ENCODE assay signal across 22 cellular contexts in the genomic region with DNA sequence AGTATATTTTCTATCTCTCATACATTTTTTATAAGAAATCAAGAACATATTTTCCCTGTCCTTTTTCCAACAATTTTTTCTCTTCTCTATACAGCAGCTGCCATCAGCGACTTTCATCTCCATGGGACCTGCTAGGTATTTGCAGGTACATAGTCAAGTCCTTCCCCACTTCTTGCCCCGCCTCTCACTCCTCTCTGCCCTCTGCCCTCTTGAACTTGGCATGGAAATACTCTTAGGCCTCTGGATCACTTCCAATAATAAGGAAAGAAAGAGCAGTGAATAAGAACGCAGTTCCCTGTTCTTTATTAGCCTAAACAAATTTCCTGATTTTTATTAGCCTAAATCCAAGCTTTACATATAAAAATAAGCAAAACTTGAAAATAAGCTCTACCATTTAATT.
DNase-seq lines count a peak whose midpoint lies in the region; ATAC-seq, FAIRE-seq and TF ChIP-seq lines count a peak whose summit lies in the region.
"Had no signal": no experiment of that assay in that cellular context is flagged by ENCODE, and none has a peak within 500 bp of the region (broad histone marks: within the 10 kb centered on the region; RNA-seq: fewer than 3 reads in every experiment).

No MANE protein-coding gene starts in this region.

- no peaks in the 10 kb centered on the region for H3K27me3 ChIP-seq in colonic mucosa
- H3K27me3 ChIP-seq in left lung, result no peaks in the 10 kb centered on the region
- H3K27me3 ChIP-seq in small intestine (ENCODE audit: control insufficient read depth in 2 of 2, insufficient read depth in 2 of 2, low read length in 2 of 2), result no peaks in the 10 kb centered on the region
- no peaks in the 10 kb centered on the region for H3K27me3 ChIP-seq in transverse colon
- H3K27me3 ChIP-seq: BLaER1 treated with 17β-estradiol and CSF1 and Interleukin-3, amounts not matched to agents 10 nM and 100 nM had no signal

- H3K4me3 ChIP-seq in colonic mucosa (no peak overlapping the region), left lung (no peak overlapping the region), small intestine (ENCODE audit: low read depth in 1 of 2, low read length in 2 of 2) (no peak overlapping the region), transverse colon (no peak overlapping the region)
- H3K4me3 ChIP-seq: BLaER1 treated with 17β-estradiol and CSF1 and Interleukin-3, amounts not matched to agents 10 nM and 100 nM; GM12878 had no signal

- H3K9ac ChIP-seq in colonic mucosa (ENCODE audit: low read depth in 2 of 2, low read length in 2 of 2), result no peak overlapping the region
- H3K9ac ChIP-seq: BLaER1 treated with 17β-estradiol and CSF1 and Interleukin-3, amounts not matched to agents 10 nM and 100 nM had no signal

- no peak for FAIRE-seq in small intestine (lab: Jason Lieb, UNC)
- FAIRE-seq: A204.1, G401.6, GM12878, GM12892, GM18507, GM19239 had no signal

- TF ChIP-seq EP300 in transverse colon (IDR thresholded peaks at IDR 0.05; ENCODE audit: low read depth), result no peak

- WGBS in small intestine, 3 donors, result 26 to 54% (median 40%) methylated on average over 3 of the region's 3 CpGs
- WGBS in transverse colon (ENCODE audit: low coverage in 1 of 2), 2 donors, result 58 to 89% methylated on average over 1 to 3 of the region's 3 CpGs

- DNase-seq in colonic mucosa (peak; percentile 33), left lung (no peak), small intestine (peak; percentile 60), pons (ENCODE audit: low spot score) (no peak), transverse colon (no peak)
- DNase-seq: 8988T; ACHN; AML-193; Caco-2; Calu3; CD4-positive, alpha-beta T cell; CD8-positive, alpha-beta T cell; DMS79 treated with DMSO at 0.1 percent for 48 hours had no signal

- no peaks in the 10 kb centered on the region for H3K4me1 ChIP-seq in colonic mucosa
- no peaks in the 10 kb centered on the region for H3K4me1 ChIP-seq in left lung
- H3K4me1 ChIP-seq in small intestine (ENCODE audit: control insufficient read depth in 2 of 2, insufficient read depth in 1 of 2, low read depth in 1 of 2, low read length in 1 of 2), result no peaks in the 10 kb centered on the region
- H3K4me1 ChIP-seq in transverse colon, result peaks cover 0 to 8% (median 2%) of the 10 kb centered on the region in 4 donors
- H3K4me1 ChIP-seq: BLaER1 treated with 17β-estradiol and CSF1 and Interleukin-3, amounts not matched to agents 10 nM and 100 nM; Caco-2 had no signal

- TF ChIP-seq POLR2A in transverse colon (IDR thresholded peaks at IDR 0.05), result no peak

- intact Hi-C loops in colonic mucosa (cut with DNase I), result no loop called here
- intact Hi-C loops in left lung (cut with DNase I), result no loop called here
- intact Hi-C loops in transverse colon (cut with DNase I; ENCODE audit: low total_unique reads), result no loop called here

- H3K27ac ChIP-seq in colonic mucosa (no peak overlapping the region), left lung (no peak overlapping the region), small intestine (ENCODE audit: low read depth in 1 of 2, low read length in 1 of 2) (no peak overlapping the region), transverse colon (no peak overlapping the region)
- H3K27ac ChIP-seq: BLaER1 treated with 17β-estradiol and CSF1 and Interleukin-3, amounts not matched to agents 10 nM and 100 nM; C4-2B had no signal

- TF ChIP-seq CTCF in colonic mucosa (IDR thresholded peaks at IDR 0.05) (no peak), left lung (IDR thresholded peaks at IDR 0.05) (no peak), transverse colon (IDR thresholded peaks at IDR 0.05) (no peak)

- in situ Hi-C loops in transverse colon (cut with MboI; ENCODE audit: low pct_ligation_motif_present in 1 of 4, low pct_unique_long_range_greater_than_20kb in 1 of 4, low sequenced_read_pairs in 3 of 4), result no loop called here

- H3K36me3 ChIP-seq in colonic mucosa (no peaks in the 10 kb centered on the region), left lung (no peaks in the 10 kb centered on the region), small intestine (ENCODE audit: control insufficient read depth in 2 of 2, insufficient read depth in 2 of 2, low read length in 2 of 2) (no peaks in the 10 kb centered on the region), transverse colon (no peaks in the 10 kb centered on the region)
- H3K36me3 ChIP-seq: BLaER1 treated with 17β-estradiol and CSF1 and Interleukin-3, amounts not matched to agents 10 nM and 100 nM had no signal

- H3K9me3 ChIP-seq in colonic mucosa (no peaks in the 10 kb centered on the region), left lung (no peaks in the 10 kb centered on the region), small intestine (ENCODE audit: control insufficient read depth, low read depth) (no peaks in the 10 kb centered on the region), transverse colon (no peaks in the 10 kb centered on the region)
- H3K9me3 ChIP-seq: BLaER1 treated with 17β-estradiol and CSF1 and Interleukin-3, amounts not matched to agents 10 nM and 100 nM; Caco-2 had no signal

- ATAC-seq in left lung (peak; percentile 44), GM18873 (IDR thresholded peaks at IDR 0.05; ENCODE audit: low FRiP score, unreplicated experiment) (no peak)
- ATAC-seq: CD8-positive, alpha-beta T cell; GM12878 had no signal

Comparison
In these comparisons a context has a peak if more than half of its experiments do, and no peak if none do; other contexts are left out.
1. DNase-seq: peak in colonic mucosa (single experiment) and small intestine (single experiment); none in left lung (0 of 2), pons (single experiment) and transverse colon (single experiment).